8 cellular contexts compared by ENCODE assay signal in the genomic region with DNA sequence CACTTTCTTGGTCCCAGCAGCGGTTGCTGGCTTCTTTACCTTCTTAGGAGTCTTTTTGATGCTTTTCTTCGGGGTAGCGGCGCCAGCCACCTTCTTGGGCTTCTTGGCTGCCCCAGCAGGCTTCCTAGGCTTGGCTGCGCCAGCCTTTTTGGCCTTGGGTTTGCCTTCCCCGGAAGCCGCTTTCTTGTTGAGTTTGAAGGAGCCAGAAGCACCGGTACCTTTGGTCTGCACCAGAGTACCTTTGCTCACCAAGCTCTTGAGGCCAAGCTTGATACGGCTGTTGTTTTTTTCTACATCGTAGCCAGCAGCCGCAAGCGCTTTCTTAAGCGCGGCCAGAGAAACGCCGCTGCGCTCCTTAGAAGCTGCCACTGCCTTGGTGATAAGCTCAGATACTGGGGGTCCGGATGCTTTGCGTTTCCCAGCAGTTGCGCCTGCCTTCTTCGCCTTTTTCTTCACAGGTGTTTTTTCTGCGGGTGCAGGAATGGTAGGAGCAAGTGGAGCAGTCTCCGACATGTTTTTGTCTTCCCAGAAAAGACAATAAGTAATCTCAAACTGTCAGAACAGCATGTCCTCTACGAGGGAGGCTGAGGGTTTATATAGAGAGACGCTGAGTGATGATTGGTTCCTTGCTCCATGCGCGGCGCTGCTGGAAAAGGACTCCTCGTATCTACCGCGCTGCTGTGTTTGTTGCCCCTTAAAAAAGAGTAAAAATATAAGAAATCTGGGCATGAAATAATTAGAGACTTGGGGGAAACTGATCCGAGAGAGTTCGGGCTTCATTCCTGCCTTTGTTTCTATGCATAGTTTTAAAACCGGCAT.
DNase-seq lines count a peak whose midpoint lies in the region; ATAC-seq and TF ChIP-seq lines count a peak whose summit lies in the region.

No MANE protein-coding gene starts in this region.

- no peaks in the 10 kb centered on the region for H3K4me1 ChIP-seq in ES-I3 (ENCODE audit: insufficient read depth, low read length)
- H3K4me1 ChIP-seq in KMS-11 (ENCODE audit: low read depth, poor library complexity, severe bottlenecking) = peaks cover 27% of the 10 kb centered on the region
- H3K4me1 ChIP-seq in body of pancreas = peaks cover 20% of the 10 kb centered on the region

- H3K27me3 Mint-ChIP-seq in T-cell (no peaks in the 10 kb centered on the region), immature natural killer cell (ENCODE audit: low read depth in 3 of 3) (peaks cover 1 to 18% (median 18%) of the 10 kb centered on the region in 3 donors)

- H3K9me3 ChIP-seq in ES-I3 (ENCODE audit: control insufficient read depth, insufficient read depth, low read length) (no peaks in the 10 kb centered on the region), body of pancreas (no peaks in the 10 kb centered on the region)

- H3K4me2 ChIP-seq in KMS-11 = peak overlapping the region; percentile 72

- H4K20me1 ChIP-seq in KMS-11 (ENCODE audit: insufficient read depth) = no peaks in the 10 kb centered on the region

- WGBS in body of pancreas, 2 donors = 3 to 8% methylated on average over 34 of the region's 34 CpGs

- H3K27me3 ChIP-seq in KMS-11 (ENCODE audit: insufficient read depth, low read depth) = no peaks in the 10 kb centered on the region
- H3K27me3 ChIP-seq in body of pancreas = peaks cover 0 to 25% of the 10 kb centered on the region in 2 donors

- no peaks in the 10 kb centered on the region for H3K36me3 Mint-ChIP-seq in T-cell
- H3K36me3 Mint-ChIP-seq in immature natural killer cell = no peaks in the 10 kb centered on the region

- no peak overlapping the region for H3K4me3 ChIP-seq in KMS-11 (IDR thresholded peaks at IDR 0.05; ENCODE audit: insufficient read depth, low read depth, low read length)
- H3K4me3 ChIP-seq in body of pancreas = peak overlapping the region in 1 of 2 donors; percentile 4

- TF ChIP-seq POLR2A in body of pancreas (IDR thresholded peaks at IDR 0.05) = peak; percentile 16 to 86 (median 70)

- H3K4me1 Mint-ChIP-seq in T-cell = peaks cover 32 to 39% (median 36%) of the 10 kb centered on the region in 3 donors
- peaks cover 32 to 45% of the 10 kb centered on the region in 2 donors for H3K4me1 Mint-ChIP-seq in immature natural killer cell

- DNase-seq in T-cell (peak; percentile 52 to 81 (median 66)), body of pancreas (peak in 1 of 4 donors; percentile 59), immature natural killer cell (peak; percentile 66 to 81 (median 78))
- peak; percentile 51 for DNase-seq in stimulated activated CD4-positive, alpha-beta T cell treated with anti-CD3 and anti-CD28 coated beads, Interleukin-12 subunit alpha, Interleukin-12 subunit beta, amount 100 ng/mL, for 4 hours

- peak overlapping the region; percentile 87 to 96 (median 88) for H3K4me3 Mint-ChIP-seq in T-cell
- peak overlapping the region; percentile 95 to 98 (median 98) for H3K4me3 Mint-ChIP-seq in immature natural killer cell

- H3K36me3 ChIP-seq in ES-I3 (ENCODE audit: insufficient read depth, low read length) (no peaks in the 10 kb centered on the region), KMS-11 (ENCODE audit: insufficient read depth) (no peaks in the 10 kb centered on the region), body of pancreas (replicated peaks in 1 of 2; ENCODE audit: insufficient read depth in 1 of 2, low read depth in 2 of 2) (no peaks in the 10 kb centered on the region)

- ATAC-seq in GM21717 (IDR thresholded peaks at IDR 0.05; ENCODE audit: unreplicated experiment) (peak; percentile 53), T-cell (replicated peaks in 1 of 4) (peak; percentile 66 to 78 (median 76)), body of pancreas (peak; percentile 49), HG03565 (IDR thresholded peaks at IDR 0.05; ENCODE audit: unreplicated experiment) (no peak)

- POLR2A ChIA-PET in T-cell (lab: Charles Lee) = interaction anchor here (0.5 to 6.9 kb wide), 39 partner anchors 10 to 899 kb away, joined by 3 to 199 read pairs (median 6); a partner anchor contains a TSS

- H3K9me3 Mint-ChIP-seq in T-cell = no peaks in the 10 kb centered on the region
- H3K9me3 Mint-ChIP-seq in immature natural killer cell = no peaks in the 10 kb centered on the region

- intact Hi-C loops in body of pancreas (cut with DNase I) = no loop called here

- TF ChIP-seq CTCF in KMS-11 (conservative IDR thresholded peaks at IDR 0.05; ENCODE audit: low read depth, low read length) = no peak
- TF ChIP-seq CTCF in body of pancreas (IDR thresholded peaks at IDR 0.05) = no peak

- H3K27ac Mint-ChIP-seq in T-cell (peak overlapping the region; percentile 96 to 100), immature natural killer cell (peak overlapping the region; percentile 93 to 98 (median 96))

- H3K27ac ChIP-seq in KMS-11 = peak overlapping the region; percentile 91
- peak overlapping the region in 2 of 4 donors; percentile 28 to 62 for H3K27ac ChIP-seq in body of pancreas

- CTCF ChIA-PET in T-cell (lab: Charles Lee) = interaction anchor here (0.6 to 5.6 kb wide), 12 partner anchors 11 to 73 kb away, joined by 3 to 46 read pairs (median 8); a partner anchor contains a TSS

- H2AFZ ChIP-seq in KMS-11 (ENCODE audit: low read depth) = peak overlapping the region; percentile 60

- H3K9ac ChIP-seq in ES-I3 (ENCODE audit: low read depth, low read length) (peak overlapping the region; percentile 93), KMS-11 (peak overlapping the region; percentile 93)

- H3K79me2 ChIP-seq in KMS-11 (ENCODE audit: insufficient read depth, low read depth) = no peaks in the 10 kb centered on the region; the same call in 1 of the 2 replicates
